ENCODE assay signal across 15 cellular contexts in genomic region chr17:77076046-77076882, GRCh38.
DNase-seq lines count a peak whose midpoint lies in the region; ATAC-seq and TF ChIP-seq lines count a peak whose summit lies in the region.
"Had no signal": no experiment of that assay in that cellular context is flagged by ENCODE, and none has a peak within 500 bp of the region (broad histone marks: within the 10 kb centered on the region; RNA-seq: fewer than 3 reads in every experiment).

No MANE protein-coding gene starts in this region.

- no peaks in the 10 kb centered on the region for H3K36me3 Mint-ChIP-seq in CD4-positive, alpha-beta memory T cell

- no peak overlapping the region for H3K27ac Mint-ChIP-seq in CD4-positive, alpha-beta memory T cell
- H3K27ac Mint-ChIP-seq: activated T-cell treated with anti-CD3 and anti-CD28 coated beads, Interleukin-2, amount 50 U/mL, for 72 hours; endodermal cell; stimulated activated naive CD8-positive, alpha-beta T cell treated with anti-CD3 and anti-CD28 coated beads, Interleukin-15, Interleukin-2, amounts not matched to agents 100 ng/mL and 50 ng/mL, for 24 hours had no signal

- TF ChIP-seq CTCF in left lung (IDR thresholded peaks at IDR 0.05) (no peak), tibial nerve (IDR thresholded peaks at IDR 0.05) (no peak)

- peaks cover 27 to 29% of the 10 kb centered on the region in 2 donors for H3K27me3 Mint-ChIP-seq in CD4-positive, alpha-beta memory T cell

- H3K4me1 Mint-ChIP-seq in CD4-positive, alpha-beta memory T cell, result no peaks in the 10 kb centered on the region
- H3K4me1 Mint-ChIP-seq: endodermal cell had no signal

- WGBS in tibial nerve, 2 donors, result 27 to 35% methylated on average over 17 of the region's 17 CpGs

- H3K4me1 ChIP-seq in left lung (no peaks in the 10 kb centered on the region), tibial nerve (peaks cover 0 to 5% (median 0%) of the 10 kb centered on the region in 4 donors)
- no peaks in the 10 kb centered on the region for H3K4me1 ChIP-seq in CD4-positive, alpha-beta memory T cell (ENCODE audit: insufficient read depth, low read length)
- H3K4me1 ChIP-seq: body of pancreas had no signal

- no peak overlapping the region for H3K27ac ChIP-seq in left lung
- no peak overlapping the region for H3K27ac ChIP-seq in CD4-positive, alpha-beta memory T cell (ENCODE audit: low read depth, low read length)
- H3K27ac ChIP-seq in tibial nerve, result no peak overlapping the region
- H3K27ac ChIP-seq: body of pancreas had no signal

- H3K4me3 ChIP-seq in left lung (no peak overlapping the region), tibial nerve (no peak overlapping the region)
- H3K4me3 ChIP-seq in CD4-positive, alpha-beta memory T cell (ENCODE audit: low read length in 2 of 2), result no peak overlapping the region
- H3K4me3 ChIP-seq: body of pancreas had no signal

- TF ChIP-seq EP300 in tibial nerve (IDR thresholded peaks at IDR 0.05), result no peak

- CTCF ChIA-PET in CD4-positive, alpha-beta memory T cell (lab: Charles Lee; ENCODE audit: partially characterized antibody), result interaction anchor here (0.7 to 1.6 kb wide), 4 partner anchors 8 to 19 kb away, joined by 3 to 6 read pairs (median 3); no protein-coding TSS in a partner anchor

- TF ChIP-seq POLR2A in tibial nerve (IDR thresholded peaks at IDR 0.05), result no peak

- ATAC-seq in left lung (peak; percentile 34), HG03095 (IDR thresholded peaks at IDR 0.05; ENCODE audit: unreplicated experiment) (no peak)
- ATAC-seq: activated T-cell treated with anti-CD3 and anti-CD28 coated beads, Interleukin-2, amount 50 U/mL, for 72 hours; body of pancreas had no signal

- DNase-seq in DMS153 (lab: John Stamatoyannopoulos, UW) (peak; percentile 89), NCI-H1436 treated with DMSO at 0.1 percent for 48 hours (lab: John Stamatoyannopoulos, UW) (peak; percentile 50), SHP77 (lab: John Stamatoyannopoulos, UW) (peak; percentile 35 to 36), left lung (peak in 1 of 2 donors; percentile 14), Kasumi-1 (lab: John Stamatoyannopoulos, UW) (no peak), tibial nerve (ENCODE audit: low spot score in 2 of 2) (no peak)
- no peak for DNase-seq in CD4-positive, alpha-beta memory T cell
- DNase-seq: activated CD4-positive, alpha-beta T cell treated with anti-CD3 and anti-CD28 coated beads for 4 hours; activated T-cell treated with anti-CD3 and anti-CD28 coated beads, Interleukin-2, amount 50 U/mL, for 72 hours; body of pancreas; endodermal cell; hippocampal formation; T-helper 1 cell had no signal

- H3K36me3 ChIP-seq in left lung, result no peaks in the 10 kb centered on the region
- H3K36me3 ChIP-seq in CD4-positive, alpha-beta memory T cell (ENCODE audit: insufficient read depth, low read length), result no peaks in the 10 kb centered on the region
- H3K36me3 ChIP-seq in tibial nerve, result no peaks in the 10 kb centered on the region

- intact Hi-C loops in left lung (cut with DNase I), result no loop called here
- intact Hi-C loops in CD4-positive, alpha-beta memory T cell (cut with micrococcal nuclease), result no loop called here

- peak overlapping the region in 1 of 8 donors; percentile 49 for H3K4me3 Mint-ChIP-seq in CD4-positive, alpha-beta memory T cell
- H3K4me3 Mint-ChIP-seq: activated T-cell treated with anti-CD3 and anti-CD28 coated beads, Interleukin-2, amount 50 U/mL, for 72 hours; endodermal cell; stimulated activated naive CD8-positive, alpha-beta T cell treated with anti-CD3 and anti-CD28 coated beads, Interleukin-15, Interleukin-2, amounts not matched to agents 100 ng/mL and 50 ng/mL, for 24 hours had no signal

- POLR2A ChIA-PET in CD4-positive, alpha-beta memory T cell (lab: Charles Lee; ENCODE audit: partially characterized antibody), result no interaction called here

- H3K9me3 ChIP-seq in left lung, result no peaks in the 10 kb centered on the region
- no peaks in the 10 kb centered on the region for H3K9me3 ChIP-seq in CD4-positive, alpha-beta memory T cell (ENCODE audit: control insufficient read depth in 1 of 2, low read length in 2 of 2)
- no peaks in the 10 kb centered on the region for H3K9me3 ChIP-seq in tibial nerve
- H3K9me3 ChIP-seq: body of pancreas had no signal

- peaks cover 0 to 57% of the 10 kb centered on the region in 2 donors for H3K27me3 ChIP-seq in left lung
- no peaks in the 10 kb centered on the region for H3K27me3 ChIP-seq in CD4-positive, alpha-beta memory T cell (ENCODE audit: insufficient read depth, low read length)
- peaks cover 0 to 41% of the 10 kb centered on the region in 2 donors for H3K27me3 ChIP-seq in tibial nerve

- H3K9me3 Mint-ChIP-seq in CD4-positive, alpha-beta memory T cell, result peaks cover 0 to 3% (median 0%) of the 10 kb centered on the region in 8 donors
- H3K9me3 Mint-ChIP-seq: activated T-cell treated with anti-CD3 and anti-CD28 coated beads, Interleukin-2, amount 50 U/mL, for 72 hours; endodermal cell; stimulated activated naive CD8-positive, alpha-beta T cell treated with anti-CD3 and anti-CD28 coated beads, Interleukin-15, Interleukin-2, amounts not matched to agents 100 ng/mL and 50 ng/mL, for 24 hours had no signal

Comparison
In these comparisons a context has a peak if more than half of its experiments do, and no peak if none do; other contexts are left out.
1. DNase-seq: peak in DMS153 (single experiment), NCI-H1436 treated with DMSO at 0.1 percent for 48 hours (single experiment) and SHP77 (2 of 2); none in CD4-positive, alpha-beta memory T cell (0 of 5), Kasumi-1 (0 of 2) and tibial nerve (0 of 2).